In genomic region chr3:156334841-156335545, GRCh38 we compare ENCODE assay signal across 28 cellular contexts.
DNase-seq lines count a peak whose midpoint lies in the region; ATAC-seq, FAIRE-seq and TF ChIP-seq lines count a peak whose summit lies in the region.
"Had no signal": no experiment of that assay in that cellular context is flagged by ENCODE, and none has a peak within 500 bp of the region (broad histone marks: within the 10 kb centered on the region; RNA-seq: fewer than 3 reads in every experiment).

No MANE protein-coding gene starts in this region.

- CTCF ChIA-PET in PC-3 (lab: Charles Lee) = no interaction called here
- CTCF ChIA-PET in PC-9 (lab: Charles Lee) = no interaction called here

- no peaks in the 10 kb centered on the region for H3K9me2 ChIP-seq in PC-3 (replicated peaks; ENCODE audit: low read length)
- 0 out of 2 replicates have a peak, but pooled peaks cover 3% of the 10 kb centered on the region for H3K9me2 ChIP-seq in PC-9 (ENCODE audit: insufficient read depth)

- no peak overlapping the region for H3K4me3 ChIP-seq in PC-3 (ENCODE audit: low read length)
- H3K4me3 ChIP-seq in small intestine (ENCODE audit: low read depth in 1 of 2, low read length in 2 of 2) = no peak overlapping the region
- H3K4me3 ChIP-seq in PC-9 = no peak overlapping the region
- H3K4me3 ChIP-seq: heart right ventricle had no signal

- no TSS peak for BruUV-seq in PC-3 (replicated peaks; lab: Mats Ljungman, UMichigan)
- BruUV-seq in PC-9 (replicated peaks; lab: Mats Ljungman, UMichigan) = no TSS peak

- WGBS in small intestine, 3 donors = 35 to 58% (median 38%) methylated on average over 3 of the region's 3 CpGs

- FAIRE-seq in GM19239 (lab: Jason Lieb, UNC) (peak; percentile 55), small intestine (lab: Jason Lieb, UNC) (no peak)
- FAIRE-seq: G401.6, GM18507, H54 had no signal

- H3F3A ChIP-seq in PC-3 (ENCODE audit: low read length, unreplicated experiment) = no peaks in the 10 kb centered on the region
- no peaks in the 10 kb centered on the region for H3F3A ChIP-seq in PC-9 (ENCODE audit: insufficient read depth, low read depth)

- H3K27me3 ChIP-seq in PC-3 (ENCODE audit: low read length) (peaks cover 33% of the 10 kb centered on the region), foreskin keratinocyte (no peaks in the 10 kb centered on the region), small intestine (ENCODE audit: control insufficient read depth in 2 of 2, insufficient read depth in 2 of 2, low read length in 2 of 2) (no peaks in the 10 kb centered on the region), PC-9 (ENCODE audit: insufficient read depth, low read depth) (no peaks in the 10 kb centered on the region)
- H3K27me3 ChIP-seq: heart right ventricle had no signal

- H4K20me1 ChIP-seq in PC-3 (ENCODE audit: low read length) = no peaks in the 10 kb centered on the region
- H4K20me1 ChIP-seq in PC-9 (ENCODE audit: insufficient read depth) = no peaks in the 10 kb centered on the region

- H3K9ac ChIP-seq in PC-3 (ENCODE audit: low read length) = no peak overlapping the region

- ATAC-seq in PC-3 = peak; percentile 40; the same call in 1 of the 2 replicates
- peak; percentile 51 for ATAC-seq in foreskin keratinocyte
- ATAC-seq: heart right ventricle; left ventricle myocardium superior; naive thymus-derived CD8-positive, alpha-beta T cell; right cardiac atrium; stimulated activated naive B cell treated with anti-CD40 and anti-IgM and Interleukin-4, amounts not matched to agents 10 μg/mL and 1 μg/mL and 100 μg/mL, for 72 hours had no signal

- TF ChIP-seq CTCF in PC-3 (conservative IDR thresholded peaks at IDR 0.05; ENCODE audit: low read depth, low read length) = no peak
- TF ChIP-seq CTCF in foreskin keratinocyte (conservative IDR thresholded peaks at IDR 0.05) = no peak
- no peak for TF ChIP-seq CTCF in PC-9 (conservative IDR thresholded peaks at IDR 0.05)

- H3K79me2 ChIP-seq in PC-3 (ENCODE audit: low read length) (no peaks in the 10 kb centered on the region), PC-9 (ENCODE audit: low read depth) (no peaks in the 10 kb centered on the region)

- H3K4me2 ChIP-seq in PC-3 (ENCODE audit: low read length) = no peak overlapping the region
- H3K4me2 ChIP-seq in PC-9 = no peak overlapping the region

- no peak overlapping the region for H3K27ac ChIP-seq in PC-3 (ENCODE audit: low read length)
- H3K27ac ChIP-seq in foreskin keratinocyte = no peak overlapping the region
- no peak overlapping the region for H3K27ac ChIP-seq in small intestine (ENCODE audit: low read depth in 1 of 2, low read length in 1 of 2)
- no peak overlapping the region for H3K27ac ChIP-seq in PC-9
- H3K27ac ChIP-seq: heart right ventricle had no signal

- no peaks in the 10 kb centered on the region for H3K36me3 ChIP-seq in PC-3 (ENCODE audit: low read depth, low read length)
- H3K36me3 ChIP-seq in small intestine (ENCODE audit: control insufficient read depth in 2 of 2, insufficient read depth in 2 of 2, low read length in 2 of 2) = no peaks in the 10 kb centered on the region
- no peaks in the 10 kb centered on the region for H3K36me3 ChIP-seq in PC-9 (ENCODE audit: low read depth)
- H3K36me3 ChIP-seq: heart right ventricle had no signal

- H2AFZ ChIP-seq in PC-3 (ENCODE audit: low read length) = no peak overlapping the region
- H2AFZ ChIP-seq in PC-9 = no peak overlapping the region

- intact Hi-C loops in PC-3 (cut with micrococcal nuclease) = no loop called here
- intact Hi-C loops in PC-9 (cut with micrococcal nuclease; ENCODE audit: unreplicated experiment) = no loop called here

- POLR2A ChIA-PET in PC-3 (lab: Charles Lee; ENCODE audit: unreplicated experiment) = no interaction called here
- POLR2A ChIA-PET in PC-9 (lab: Charles Lee; ENCODE audit: unreplicated experiment) = no interaction called here

- H3K4me1 ChIP-seq in PC-3 (ENCODE audit: insufficient read depth, low read length) (no peaks in the 10 kb centered on the region), foreskin keratinocyte (no peaks in the 10 kb centered on the region), small intestine (ENCODE audit: control insufficient read depth in 2 of 2, insufficient read depth in 1 of 2, low read depth in 1 of 2, low read length in 1 of 2) (no peaks in the 10 kb centered on the region), PC-9 (replicated peaks; ENCODE audit: insufficient read depth) (no peaks in the 10 kb centered on the region)

- DNase-seq in GM19239 (ENCODE audit: insufficient read length, low spot score) (no peak), PC-3 (peak; percentile 30), foreskin keratinocyte (peak in 1 of 2 donors; percentile 31), small intestine (peak; percentile 14), cortex of kidney (lab: John Stamatoyannopoulos, UW) (no peak), PC-9 (no peak)
- no peak for DNase-seq in effector CD4-positive, alpha-beta T cell
- DNase-seq: activated CD4-positive, alpha-beta memory T cell treated with anti-CD3 and anti-CD28 coated beads for 36 hours; activated naive CD8-positive, alpha-beta T cell treated with anti-CD3 and anti-CD28 coated beads for 36 hours; erythroblast; foreskin fibroblast; heart right ventricle; immature natural killer cell; Kasumi-1; left ventricle myocardium superior; naive thymus-derived CD8-positive, alpha-beta T cell; NCI-H1048; NCI-H187 treated with DMSO at 0.1 percent for 48 hours; NCI-H774; OCI-M1; right cardiac atrium; SHP77 treated with DMSO at 0.1 percent for 48 hours; stimulated activated CD4-positive, alpha-beta T cell treated with anti-CD3 and anti-CD28 coated beads, Interleukin-12 subunit alpha, Interleukin-12 subunit beta, amount 100 ng/mL, for 4 hours; stimulated activated CD4-positive, alpha-beta T cell treated with anti-CD3 and anti-CD28 coated beads, Interleukin-4, amount 100 ng/mL, for 24 hours; stimulated activated naive B cell treated with anti-CD40 and anti-IgM and Interleukin-4, amounts not matched to agents 10 μg/mL and 1 μg/mL and 100 μg/mL, for 72 hours had no signal

- H3K9me3 ChIP-seq in PC-3 (ENCODE audit: low read length) (no peaks in the 10 kb centered on the region), small intestine (ENCODE audit: control insufficient read depth, low read depth) (no peaks in the 10 kb centered on the region), PC-9 (ENCODE audit: insufficient read depth, low read depth) (no peaks in the 10 kb centered on the region)
- H3K9me3 ChIP-seq: heart right ventricle had no signal

Comparison
In these comparisons a context has a peak if more than half of its experiments do, and no peak if none do; other contexts are left out.
1. DNase-seq: peak in PC-3 (single experiment) and small intestine (single experiment); none in GM19239 (single experiment), cortex of kidney (single experiment), PC-9 (0 of 2) and effector CD4-positive, alpha-beta T cell (single experiment).